ENCODE assay signal across 8 cellular contexts in genomic region chr1:46603858-46604549, GRCh38. TPM values are rescaled to one million over a fixed set of nuclear protein-coding genes. Genes with fewer than 3 reads are reported as not detected.
DNase-seq lines count a peak whose midpoint lies in the region; ATAC-seq, FAIRE-seq and TF ChIP-seq lines count a peak whose summit lies in the region.

TSS of gene MKNK1 (minus strand) at chr1:46604268. CDS start at chr1:46583327, 20,941 bp downstream.

- H3K9me3 ChIP-seq in pancreas (no peaks in the 10 kb centered on the region), tibial artery (no peaks in the 10 kb centered on the region)

- H3K36me3 ChIP-seq in pancreas, result peaks cover 0 to 7% (median 3%) of the 10 kb centered on the region in 3 donors
- H3K36me3 ChIP-seq in tibial artery, result peaks cover 6 to 14% (median 11%) of the 10 kb centered on the region in 3 donors

- H3K4me3 ChIP-seq in GM12864 (ENCODE audit: low read depth, low read length) (peak within 1 kb of the TSS; percentile 92), pancreas (peak within 1 kb of the TSS; percentile 61 to 87 (median 76)), tibial artery (peak within 1 kb of the TSS; percentile 91 to 92)

- H3K9me3 Mint-ChIP-seq in activated naive CD8-positive, alpha-beta T cell treated with anti-CD3 and anti-CD28 coated beads, Interleukin-2, amount 50 U/mL, for 24 hours, result no peaks in the 10 kb centered on the region

- H3K27ac ChIP-seq in pancreas, result peak within 1 kb of the TSS; percentile 56 to 86 (median 82)
- H3K27ac ChIP-seq in tibial artery, result peak within 1 kb of the TSS; percentile 84 to 86

- ATAC-seq in HG02623 (IDR thresholded peaks at IDR 0.05; ENCODE audit: unreplicated experiment) (peak; percentile 94), Right ventricle myocardium inferior (peak; percentile 97), pancreas (peak; percentile 84 to 93 (median 86))
- ATAC-seq in activated naive CD8-positive, alpha-beta T cell treated with anti-CD3 and anti-CD28 coated beads, Interleukin-2, amount 50 U/mL, for 24 hours, result peak; percentile 91

- DNase-seq in GM12864 (ENCODE audit: low read depth), result peak; percentile 81
- DNase-seq in NCI-H128 (lab: John Stamatoyannopoulos, UW; ENCODE audit: unreplicated experiment), result peak; percentile 98
- DNase-seq in SW480 (ENCODE audit: low spot score), result peak; percentile 89
- peak; percentile 99 for DNase-seq in activated naive CD8-positive, alpha-beta T cell treated with anti-CD3 and anti-CD28 coated beads, Interleukin-2, amount 50 U/mL, for 24 hours
- peak; percentile 98 for DNase-seq in Right ventricle myocardium inferior (ENCODE audit: missing footprints)
- peak; percentile 98 to 100 (median 99) for DNase-seq in pancreas
- peak; percentile 95 to 97 for DNase-seq in tibial artery

- H3K27me3 Mint-ChIP-seq in activated naive CD8-positive, alpha-beta T cell treated with anti-CD3 and anti-CD28 coated beads, Interleukin-2, amount 50 U/mL, for 24 hours, result no peaks in the 10 kb centered on the region

- peaks cover 53% of the 10 kb centered on the region for H3K4me1 Mint-ChIP-seq in activated naive CD8-positive, alpha-beta T cell treated with anti-CD3 and anti-CD28 coated beads, Interleukin-2, amount 50 U/mL, for 24 hours

- 0% methylated on average over 53 of the region's 53 CpGs for WGBS in pancreas, 2 donors

- H3K27ac Mint-ChIP-seq in activated naive CD8-positive, alpha-beta T cell treated with anti-CD3 and anti-CD28 coated beads, Interleukin-2, amount 50 U/mL, for 24 hours, result peak within 1 kb of the TSS; percentile 78

- no peak for TF ChIP-seq CTCF in GM12864 (IDR thresholded peaks at IDR 0.05; ENCODE audit: low read depth, low read length, missing control alignments)
- no peak for TF ChIP-seq CTCF in pancreas (IDR thresholded peaks at IDR 0.05)
- no peak for TF ChIP-seq CTCF in tibial artery (IDR thresholded peaks at IDR 0.05)

- intact Hi-C loops in Right ventricle myocardium inferior (cut with DNase I), result no loop called here
- intact Hi-C loops in pancreas (cut with DNase I), result no loop called here
- intact Hi-C loops in tibial artery (cut with DNase I; ENCODE audit: low total_unique reads), result no loop called here

- no peaks in the 10 kb centered on the region for H3K27me3 ChIP-seq in pancreas
- no peaks in the 10 kb centered on the region for H3K27me3 ChIP-seq in tibial artery

- peak within 1 kb of the TSS; percentile 89 for H3K4me3 Mint-ChIP-seq in activated naive CD8-positive, alpha-beta T cell treated with anti-CD3 and anti-CD28 coated beads, Interleukin-2, amount 50 U/mL, for 24 hours

- H3K4me1 ChIP-seq in pancreas (peaks cover 21 to 64% (median 37%) of the 10 kb centered on the region in 3 donors), tibial artery (peaks cover 0 to 60% (median 40%) of the 10 kb centered on the region in 4 donors)

- FAIRE-seq in pancreas (lab: Jason Lieb, UNC), result peak; percentile 45

- H3K36me3 Mint-ChIP-seq in activated naive CD8-positive, alpha-beta T cell treated with anti-CD3 and anti-CD28 coated beads, Interleukin-2, amount 50 U/mL, for 24 hours (ENCODE audit: low read depth), result peaks cover 11% of the 10 kb centered on the region

RNA-seq across cellular contexts. Expression of gene MKNK1, which starts in this region (rescaled TPM):
- total RNA-seq in Right ventricle myocardium inferior, result 39.8 TPM
- total RNA-seq in pancreas, result 100 to 1,000 TPM in 3 of 6 donors, 10 to 100 TPM in 3; 44.9 to 122 (median 92.1) TPM
- polyA plus RNA-seq in pancreas, result 100 to 1,000 TPM; 145 to 172 TPM

Comparison
In these comparisons a context has a peak if more than half of its experiments do, and no peak if none do; other contexts are left out.
1. Peak in every context shown above with its lines: DNase-seq, ATAC-seq, H3K4me3 ChIP-seq and H3K27ac ChIP-seq.